ENCODE assay signal across 36 cellular contexts in genomic region chr4:95672811-95673210, GRCh38.
"Had no signal": no experiment of that assay in that cellular context is flagged by ENCODE, and none has a peak within 500 bp of the region (broad histone marks: within the 10 kb centered on the region; RNA-seq: fewer than 3 reads in every experiment).

No MANE protein-coding gene starts in this region.

- H3K4me1 Mint-ChIP-seq: activated B cell treated with CpG ODN at 0.5 μM for 24 hours; activated CD4-positive, alpha-beta T cell treated with anti-CD3 and anti-CD28 coated beads, Interleukin-2, amount 10 ng/mL, durations not matched to agents 24 days and 14 days; activated CD8-positive, alpha-beta memory T cell treated with anti-CD3 and anti-CD28 coated beads, Interleukin-2, amount 10 ng/mL, durations not matched to agents 7 days and 5 days; activated naive CD4-positive, alpha-beta T cell treated with anti-CD3 and anti-CD28 coated beads, Interleukin-2, amount 50 U/mL, for 24 hours; activated naive CD8-positive, alpha-beta T cell treated with anti-CD3 and anti-CD28 coated beads for 36 hours; activated naive CD8-positive, alpha-beta T cell treated with anti-CD3 and anti-CD28 coated beads, Interleukin-2, amount 50 U/mL, for 24 hours; T-helper 17 cell had no signal

- FAIRE-seq: colon had no signal

- ATAC-seq: activated CD4-positive, CD25-positive, alpha-beta regulatory T cell treated with anti-CD3 and anti-CD28 coated beads, Interleukin-2, amount 50 U/mL, for 24 hours; activated CD8-positive, alpha-beta memory T cell treated with anti-CD3 and anti-CD28 coated beads, Interleukin-2, amount 10 ng/mL, durations not matched to agents 7 days and 5 days; activated CD8-positive, alpha-beta T cell treated with anti-CD3 and anti-CD28 coated beads, Interleukin-2, amount 10 ng/mL, durations not matched to agents 7 days and 5 days; activated naive CD8-positive, alpha-beta T cell treated with anti-CD3 and anti-CD28 coated beads, Interleukin-2, amount 50 U/mL, for 24 hours; body of pancreas; effector memory CD8-positive, alpha-beta T cell; gastrocnemius medialis; heart left ventricle; T-helper 17 cell had no signal

- H3K27ac ChIP-seq: adrenal gland, body of pancreas, epithelial cell of prostate, esophagus squamous epithelium, gastrocnemius medialis, heart left ventricle, WERI-Rb-1 had no signal

- H3K27me3 Mint-ChIP-seq: activated B cell treated with CpG ODN at 0.5 μM for 24 hours; activated CD4-positive, alpha-beta memory T cell treated with anti-CD3 and anti-CD28 coated beads for 36 hours; activated CD4-positive, alpha-beta T cell treated with anti-CD3 and anti-CD28 coated beads, Interleukin-2, amount 10 ng/mL, durations not matched to agents 24 days and 14 days; activated CD8-positive, alpha-beta memory T cell treated with anti-CD3 and anti-CD28 coated beads, Interleukin-2, amount 10 ng/mL, durations not matched to agents 7 days and 5 days; activated naive CD8-positive, alpha-beta T cell treated with anti-CD3 and anti-CD28 coated beads for 36 hours; activated naive CD8-positive, alpha-beta T cell treated with anti-CD3 and anti-CD28 coated beads, Interleukin-2, amount 50 U/mL, for 24 hours; effector memory CD8-positive, alpha-beta T cell; T-helper 17 cell had no signal

- H3K4me3 ChIP-seq: adrenal gland, body of pancreas, esophagus squamous epithelium, gastrocnemius medialis, heart left ventricle had no signal

- DNase-seq: activated B cell treated with CpG ODN at 0.5 μM for 24 hours; activated CD4-positive, alpha-beta memory T cell treated with anti-CD3 and anti-CD28 coated beads for 36 hours; activated CD4-positive, alpha-beta T cell treated with anti-CD3 and anti-CD28 coated beads, Interleukin-2, amount 10 ng/mL, durations not matched to agents 24 days and 14 days; activated CD8-positive, alpha-beta memory T cell treated with anti-CD3 and anti-CD28 coated beads, Interleukin-2, amount 10 ng/mL, durations not matched to agents 7 days and 5 days; activated CD8-positive, alpha-beta memory T cell treated with anti-CD3 and anti-CD28 coated beads, Interleukin-2, amount 50 U/mL, for 4 hours; activated CD8-positive, alpha-beta T cell treated with anti-CD3 and anti-CD28 coated beads, Interleukin-2, amount 10 ng/mL, durations not matched to agents 7 days and 5 days; activated effector memory CD4-positive, alpha-beta T cell treated with anti-CD3 and anti-CD28 coated beads, Interleukin-2, amount 50 U/mL, for 16 hours; activated naive CD4-positive, alpha-beta T cell treated with anti-CD3 and anti-CD28 coated beads for 36 hours; activated naive CD8-positive, alpha-beta T cell treated with anti-CD3 and anti-CD28 coated beads for 36 hours; activated naive CD8-positive, alpha-beta T cell treated with anti-CD3 and anti-CD28 coated beads, Interleukin-2, amount 50 U/mL, for 24 hours; activated T-cell treated with anti-CD3 and anti-CD28 coated beads, Interleukin-2, amount 50 U/mL, for 1 hour; activated T-cell treated with anti-CD3 and anti-CD28 coated beads, Interleukin-2, amount 50 U/mL, for 48 hours; adrenal gland; amygdala; aorta; body of pancreas; caudate nucleus; cortex of kidney; dermis blood vessel endothelial cell; effector CD4-positive, alpha-beta T cell; effector memory CD8-positive, alpha-beta T cell; esophagus squamous epithelium; gastrocnemius medialis; glutamatergic neuron; heart left ventricle; T-helper 1 cell; T-helper 17 cell; T1000; WERI-Rb-1 had no signal

- H3K4me3 Mint-ChIP-seq: activated B cell treated with CpG ODN at 0.5 μM for 24 hours; activated CD4-positive, alpha-beta memory T cell treated with anti-CD3 and anti-CD28 coated beads for 36 hours; activated CD4-positive, alpha-beta T cell treated with anti-CD3 and anti-CD28 coated beads, Interleukin-2, amount 10 ng/mL, durations not matched to agents 24 days and 14 days; activated CD8-positive, alpha-beta memory T cell treated with anti-CD3 and anti-CD28 coated beads, Interleukin-2, amount 10 ng/mL, durations not matched to agents 7 days and 5 days; activated CD8-positive, alpha-beta T cell treated with anti-CD3 and anti-CD28 coated beads, Interleukin-2, amount 10 ng/mL, durations not matched to agents 7 days and 5 days; activated naive CD4-positive, alpha-beta T cell treated with anti-CD3 and anti-CD28 coated beads for 36 hours; activated naive CD4-positive, alpha-beta T cell treated with anti-CD3 and anti-CD28 coated beads, Interleukin-2, amount 50 U/mL, for 24 hours; activated naive CD8-positive, alpha-beta T cell treated with anti-CD3 and anti-CD28 coated beads for 36 hours; activated naive CD8-positive, alpha-beta T cell treated with anti-CD3 and anti-CD28 coated beads, Interleukin-2, amount 50 U/mL, for 24 hours; activated T-helper 1 cell treated with anti-CD3 and anti-CD28 coated beads, Interleukin-12 subunit alpha, Interleukin-12 subunit beta, Interleukin-2, Interleukin-4 antibody, amounts not matched to agents 30 ng/mL and 10 ng/mL and 1 ng/mL, durations not matched to agents 14 hours and 24 hours and 36 hours; effector memory CD8-positive, alpha-beta T cell; T-helper 17 cell; T-helper 2 cell treated with Interferon-gamma antibody and Interleukin-4, amounts not matched to agents 5 μg/mL and 100 μg/mL, for 36 hours had no signal

- H3K9me3 Mint-ChIP-seq: activated CD4-positive, alpha-beta T cell treated with anti-CD3 and anti-CD28 coated beads, Interleukin-2, amount 10 ng/mL, durations not matched to agents 24 days and 14 days; activated naive CD8-positive, alpha-beta T cell treated with anti-CD3 and anti-CD28 coated beads for 36 hours; activated T-helper 2 cell treated with anti-CD3 and anti-CD28 coated beads, Interferon-gamma antibody, Interleukin-2, Interleukin-4, amounts not matched to agents 10 μg/mL and 5 μg/mL and 100 μg/mL, durations not matched to agents 14 hours and 24 hours and 36 hours; T-helper 2 cell treated with Interferon-gamma antibody and Interleukin-4, amounts not matched to agents 5 μg/mL and 100 μg/mL, for 36 hours had no signal

- H3K27ac Mint-ChIP-seq: activated B cell treated with CpG ODN at 0.5 μM for 24 hours; activated CD4-positive, alpha-beta memory T cell treated with anti-CD3 and anti-CD28 coated beads for 36 hours; activated CD4-positive, alpha-beta T cell treated with anti-CD3 and anti-CD28 coated beads, Interleukin-2, amount 10 ng/mL, durations not matched to agents 24 days and 14 days; activated CD8-positive, alpha-beta memory T cell treated with anti-CD3 and anti-CD28 coated beads, Interleukin-2, amount 10 ng/mL, durations not matched to agents 7 days and 5 days; activated CD8-positive, alpha-beta T cell treated with anti-CD3 and anti-CD28 coated beads, Interleukin-2, amount 10 ng/mL, durations not matched to agents 7 days and 5 days; activated naive CD4-positive, alpha-beta T cell treated with anti-CD3 and anti-CD28 coated beads for 36 hours; activated naive CD4-positive, alpha-beta T cell treated with anti-CD3 and anti-CD28 coated beads, Interleukin-2, amount 50 U/mL, for 24 hours; activated naive CD8-positive, alpha-beta T cell treated with anti-CD3 and anti-CD28 coated beads for 36 hours; activated naive CD8-positive, alpha-beta T cell treated with anti-CD3 and anti-CD28 coated beads, Interleukin-2, amount 50 U/mL, for 24 hours; activated T-helper 1 cell treated with anti-CD3 and anti-CD28 coated beads, Interleukin-12 subunit alpha, Interleukin-12 subunit beta, Interleukin-2, Interleukin-4 antibody, amounts not matched to agents 30 ng/mL and 10 ng/mL and 1 ng/mL, durations not matched to agents 14 hours and 24 hours and 36 hours; activated T-helper 2 cell treated with anti-CD3 and anti-CD28 coated beads, Interferon-gamma antibody, Interleukin-2, Interleukin-4, amounts not matched to agents 10 μg/mL and 5 μg/mL and 100 μg/mL, durations not matched to agents 14 hours and 24 hours and 36 hours; effector memory CD8-positive, alpha-beta T cell; T-helper 17 cell; T-helper 2 cell treated with Interferon-gamma antibody and Interleukin-4, amounts not matched to agents 5 μg/mL and 100 μg/mL, for 36 hours had no signal

- H3K9me3 ChIP-seq: adrenal gland, body of pancreas, esophagus squamous epithelium, gastrocnemius medialis had no signal

- H3K36me3 ChIP-seq: adrenal gland, esophagus squamous epithelium, gastrocnemius medialis, heart left ventricle, WERI-Rb-1 had no signal

- H3K4me1 ChIP-seq: adrenal gland, body of pancreas, esophagus squamous epithelium, gastrocnemius medialis had no signal

- H3K36me3 Mint-ChIP-seq: activated CD4-positive, alpha-beta memory T cell treated with anti-CD3 and anti-CD28 coated beads for 36 hours; activated CD8-positive, alpha-beta memory T cell treated with anti-CD3 and anti-CD28 coated beads, Interleukin-2, amount 10 ng/mL, durations not matched to agents 7 days and 5 days; activated naive CD4-positive, alpha-beta T cell treated with anti-CD3 and anti-CD28 coated beads, Interleukin-2, amount 50 U/mL, for 24 hours; activated naive CD8-positive, alpha-beta T cell treated with anti-CD3 and anti-CD28 coated beads for 36 hours had no signal

- H3K27me3 ChIP-seq: adrenal gland, body of pancreas, esophagus squamous epithelium, gastrocnemius medialis, heart left ventricle had no signal
